ENCODE assay signal across 1 cellular context in genomic region chr14:103491691-103492090, GRCh38.
TF ChIP-seq lines count a peak whose summit lies in the region.

No MANE protein-coding gene starts in this region.

TF ChIP-seq in GM23338, 12 proteins besides CTCF, POLR2A, EP300 and RAD21 (continued from another document):
- TF ChIP-seq ZNF462 (CRISPR knock-in tag; IDR thresholded peaks at IDR 0.05) (no peak), POLR2AphosphoS5 (IDR thresholded peaks at IDR 0.05; ENCODE audit: low read depth) (no peak), ETS1 (IDR thresholded peaks at IDR 0.05) (no peak), ZNF331 (CRISPR knock-in tag; IDR thresholded peaks at IDR 0.05; ENCODE audit: low read depth) (no peak), REST (IDR thresholded peaks at IDR 0.05; ENCODE audit: unreplicated experiment) (no peak), NANOG (IDR thresholded peaks at IDR 0.05; ENCODE audit: borderline replicate concordance) (no peak), EZH2phosphoT487 (IDR thresholded peaks at IDR 0.05; ENCODE audit: unreplicated experiment) (no peak), EZH2 (IDR thresholded peaks at IDR 0.05; ENCODE audit: low read depth, unreplicated experiment) (no peak)
